8 cellular contexts compared by ENCODE assay signal in genomic region chr16:69762843-69763556, GRCh38. TPM values are rescaled to one million over a fixed set of nuclear protein-coding genes. Genes with fewer than 3 reads are reported as not detected.
A peak's percentile ranks its signal among the peaks of the same experiment; 100 is the strongest.
DNase-seq lines count a peak whose midpoint lies in the region; ATAC-seq and TF ChIP-seq lines count a peak whose summit lies in the region.

No MANE protein-coding gene starts in this region.

- H3K27ac Mint-ChIP-seq in central memory CD8-positive, alpha-beta T cell (ENCODE audit: low read depth) = peak overlapping the region; percentile 97

- H3K4me3 ChIP-seq in left lung (peak overlapping the region; percentile 79 to 89), thoracic aorta (peak overlapping the region; percentile 96)

- peak overlapping the region; percentile 93 for H3K4me3 Mint-ChIP-seq in central memory CD8-positive, alpha-beta T cell

- no peaks in the 10 kb centered on the region for H3K27me3 ChIP-seq in left lung
- no peaks in the 10 kb centered on the region for H3K27me3 ChIP-seq in thoracic aorta (replicated peaks; ENCODE audit: insufficient read depth)

- intact Hi-C loops in left lung (cut with DNase I) = no loop called here

- no peaks in the 10 kb centered on the region for H3K27me3 Mint-ChIP-seq in central memory CD8-positive, alpha-beta T cell

- DNase-seq in AML-193 (lab: John Stamatoyannopoulos, UW) = peak; percentile 50 to 54
- DNase-seq in NOMO-1 treated with DMSO at 0.1 percent for 48 hours (lab: John Stamatoyannopoulos, UW; ENCODE audit: unreplicated experiment) = peak; percentile 82
- DNase-seq in central memory CD8-positive, alpha-beta T cell (ENCODE audit: low spot score in 2 of 2) = no peak
- no peak for DNase-seq in left lung
- no peak for DNase-seq in thoracic aorta (ENCODE audit: low spot score)
- DNase-seq in T1000 (lab: John Stamatoyannopoulos, UW) = no peak

- peaks cover 49% of the 10 kb centered on the region for H3K4me1 Mint-ChIP-seq in central memory CD8-positive, alpha-beta T cell

- H3K36me3 ChIP-seq in left lung (no peaks in the 10 kb centered on the region), thoracic aorta (no peaks in the 10 kb centered on the region)

- H3K4me1 ChIP-seq in left lung = peaks cover 0 to 40% of the 10 kb centered on the region in 2 donors
- H3K4me1 ChIP-seq in thoracic aorta (ENCODE audit: control insufficient read depth in 1 of 2, low read depth in 2 of 2) = peaks cover 12 to 17% of the 10 kb centered on the region in 2 donors

- H3K9me3 ChIP-seq in left lung (no peaks in the 10 kb centered on the region), thoracic aorta (no peaks in the 10 kb centered on the region)

- ATAC-seq in GM21390 (IDR thresholded peaks at IDR 0.05; ENCODE audit: unreplicated experiment) (peak; percentile 4), left lung (peak; percentile 71), thoracic aorta (ENCODE audit: insufficient number of reproducible peaks, low FRiP score, low read depth) (no peak), HG03025 (IDR thresholded peaks at IDR 0.05; ENCODE audit: low FRiP score, unreplicated experiment) (no peak)
- peak; percentile 65 for ATAC-seq in central memory CD8-positive, alpha-beta T cell (replicated peaks; ENCODE audit: extremely low read depth, poor library complexity, severe bottlenecking)

- no peaks in the 10 kb centered on the region for H3K9me3 Mint-ChIP-seq in central memory CD8-positive, alpha-beta T cell

- peak overlapping the region; percentile 91 to 93 for H3K27ac ChIP-seq in left lung
- H3K27ac ChIP-seq in thoracic aorta = peak overlapping the region; percentile 88 to 90

- TF ChIP-seq CTCF in left lung (IDR thresholded peaks at IDR 0.05) (no peak), thoracic aorta (IDR thresholded peaks at IDR 0.05) (no peak)

- H3K36me3 Mint-ChIP-seq in central memory CD8-positive, alpha-beta T cell (ENCODE audit: insufficient read depth) = peaks cover 6% of the 10 kb centered on the region

RNA-seq across cellular contexts. Expression of gene WWP2, which starts 0.9 kb away (rescaled TPM):
- 10 to 100 TPM; 67.9 to 73.0 TPM for total RNA-seq in left lung
- total RNA-seq in thoracic aorta = 100 to 1,000 TPM; 144 to 146 TPM

RNA-seq across cellular contexts. Expression of gene NOB1, which starts 8.3 kb away (rescaled TPM):
- 10 to 100 TPM; 29.9 to 42.2 TPM for total RNA-seq in left lung
- 10 to 100 TPM in 1 of 2 donors, 1 to 10 TPM in 1; 7.0 to 38.9 TPM for total RNA-seq in thoracic aorta

RNA-seq across cellular contexts. Expression of gene NQO1, which starts 36.6 kb away (rescaled TPM):
- total RNA-seq in left lung = 10 to 100 TPM; 50.5 to 78.4 TPM
- total RNA-seq in thoracic aorta = 100 to 1,000 TPM in 1 of 2 donors, 10 to 100 TPM in 1; 40.2 to 115 TPM

Comparison
In these comparisons a context has a peak if more than half of its experiments do, and no peak if none do; other contexts are left out.
1. DNase-seq: peak in AML-193 (2 of 2) and NOMO-1 treated with DMSO at 0.1 percent for 48 hours (single experiment); none in central memory CD8-positive, alpha-beta T cell (0 of 2), left lung (0 of 2), thoracic aorta (single experiment) and T1000 (single experiment).
2. ATAC-seq: peak in GM21390 (single experiment), central memory CD8-positive, alpha-beta T cell (single experiment) and left lung (single experiment); none in thoracic aorta (single experiment) and HG03025 (single experiment).